8 cellular contexts compared by ENCODE assay signal in genomic region chr20:544153-544725, GRCh38. TPM values are rescaled to one million over a fixed set of nuclear protein-coding genes. Genes with fewer than 3 reads are reported as not detected.
DNase-seq lines count a peak whose midpoint lies in the region; ATAC-seq and TF ChIP-seq lines count a peak whose summit lies in the region.

No MANE protein-coding gene starts in this region.

- peaks cover 0 to 23% of the 10 kb centered on the region in 2 experiments; a peak in 1 of 3 replicates for H3K36me3 ChIP-seq in HEK293 (ENCODE audit: control insufficient read depth in 2 of 2, insufficient read depth in 1 of 2, low read length in 2 of 2)

- intact Hi-C loops in activated CD8-positive, alpha-beta T cell treated with anti-CD3 and anti-CD28 coated beads for 36 hours (cut with micrococcal nuclease) = no loop called here
- intact Hi-C loops in left ventricle myocardium superior (cut with micrococcal nuclease) (no loop called here), left colon (cut with DNase I, micrococcal nuclease) (loop anchor here in 1 of 2 donors (10.0 kb wide), 1 partner anchor 111 kb away; the partner anchor contains the start of gene SRXN1)

- ATAC-seq in activated CD8-positive, alpha-beta T cell treated with anti-CD3 and anti-CD28 coated beads for 36 hours = no peak
- ATAC-seq in left ventricle myocardium superior (peak; percentile 1), GM18519 (IDR thresholded peaks at IDR 0.05; ENCODE audit: low FRiP score, unreplicated experiment) (no peak), left colon (no peak)

- H3K4me3 Mint-ChIP-seq in activated CD8-positive, alpha-beta T cell treated with anti-CD3 and anti-CD28 coated beads for 36 hours = peak overlapping the region; percentile 88

- H3K9me3 Mint-ChIP-seq in activated CD8-positive, alpha-beta T cell treated with anti-CD3 and anti-CD28 coated beads for 36 hours = peaks cover 2% of the 10 kb centered on the region

- H3K4me3 ChIP-seq in HEK293 (ENCODE audit: low read depth, low read length) = no peak overlapping the region
- H3K4me3 ChIP-seq in skin epidermis = peak overlapping the region; percentile 59 to 96 (median 94)

- H3K27ac ChIP-seq in HEK293 (ENCODE audit: extremely low read depth, low read depth, low read length) (peak overlapping the region; percentile 94; the same call in 1 of the 2 replicates), skin epidermis (peak overlapping the region in 19 of 21 experiments; percentile 90 to 98 (median 95))

- 0 out of 2 replicates have a peak, but pooled peaks cover 2% of the 10 kb centered on the region for H3K4me1 ChIP-seq in HEK293 (ENCODE audit: control insufficient read depth, insufficient read depth, low read length)

- no peaks in the 10 kb centered on the region for H3K9me3 ChIP-seq in HEK293 (ENCODE audit: control insufficient read depth, insufficient read depth, low read depth, low read length)

- no peak for TF ChIP-seq CTCF in HEK293 (tag by site-specific recombination; IDR thresholded peaks at IDR 0.05)
- TF ChIP-seq CTCF in activated CD8-positive, alpha-beta T cell treated with anti-CD3 and anti-CD28 coated beads for 36 hours (IDR thresholded peaks at IDR 0.05) = no peak
- no peak for TF ChIP-seq CTCF in GM10266 (IDR thresholded peaks at IDR 0.05; ENCODE audit: control insufficient read depth, insufficient read depth, low read depth, missing control alignments)

- H3K27me3 Mint-ChIP-seq in activated CD8-positive, alpha-beta T cell treated with anti-CD3 and anti-CD28 coated beads for 36 hours = peaks cover 2% of the 10 kb centered on the region

- CTCF ChIA-PET in HEK293 (lab: Yijun Ruan, JAX) = interaction anchor here (0.5 to 1.7 kb wide), 10 partner anchors 11 to 191 kb away, joined by 3 to 6 read pairs (median 3); no protein-coding TSS in a partner anchor
- CTCF ChIA-PET in activated CD8-positive, alpha-beta T cell treated with anti-CD3 and anti-CD28 coated beads for 36 hours (lab: Charles Lee) = interaction anchor here (0.7 to 6.7 kb wide), 4 partner anchors 17 to 137 kb away, joined by 3 to 31 read pairs (median 4); no protein-coding TSS in a partner anchor

- H3K27ac Mint-ChIP-seq in activated CD8-positive, alpha-beta T cell treated with anti-CD3 and anti-CD28 coated beads for 36 hours = peak overlapping the region; percentile 96

- POLR2A ChIA-PET in HEK293 (lab: Yijun Ruan, JAX) = interaction anchor here (0.7 to 3.0 kb wide), 15 partner anchors 8 to 220 kb away, joined by 3 to 15 read pairs (median 4); partner anchors contain the start of genes NRSN2 and TRIB3
- POLR2A ChIA-PET in activated CD8-positive, alpha-beta T cell treated with anti-CD3 and anti-CD28 coated beads for 36 hours (lab: Charles Lee) = interaction anchor here (1.3 to 1.9 kb wide), 2 partner anchors 15 to 107 kb away, joined by 3 to 6 read pairs; no protein-coding TSS in a partner anchor

- no peak for DNase-seq in activated CD8-positive, alpha-beta T cell treated with anti-CD3 and anti-CD28 coated beads for 36 hours
- DNase-seq in left ventricle myocardium superior (no peak), GM10266 (ENCODE audit: extremely low spot score) (no peak), anterior cingulate cortex (lab: John Stamatoyannopoulos, UW) (no peak), left colon (no peak)

- H3K4me1 Mint-ChIP-seq in activated CD8-positive, alpha-beta T cell treated with anti-CD3 and anti-CD28 coated beads for 36 hours (ENCODE audit: low read depth) = peaks cover 44% of the 10 kb centered on the region

- peaks cover 38% of the 10 kb centered on the region for H3K36me3 Mint-ChIP-seq in activated CD8-positive, alpha-beta T cell treated with anti-CD3 and anti-CD28 coated beads for 36 hours (ENCODE audit: low read depth)

TF ChIP-seq in HEK293, 187 proteins besides CTCF, POLR2A, EP300 and RAD21:
- TF ChIP-seq, protein P1, sequence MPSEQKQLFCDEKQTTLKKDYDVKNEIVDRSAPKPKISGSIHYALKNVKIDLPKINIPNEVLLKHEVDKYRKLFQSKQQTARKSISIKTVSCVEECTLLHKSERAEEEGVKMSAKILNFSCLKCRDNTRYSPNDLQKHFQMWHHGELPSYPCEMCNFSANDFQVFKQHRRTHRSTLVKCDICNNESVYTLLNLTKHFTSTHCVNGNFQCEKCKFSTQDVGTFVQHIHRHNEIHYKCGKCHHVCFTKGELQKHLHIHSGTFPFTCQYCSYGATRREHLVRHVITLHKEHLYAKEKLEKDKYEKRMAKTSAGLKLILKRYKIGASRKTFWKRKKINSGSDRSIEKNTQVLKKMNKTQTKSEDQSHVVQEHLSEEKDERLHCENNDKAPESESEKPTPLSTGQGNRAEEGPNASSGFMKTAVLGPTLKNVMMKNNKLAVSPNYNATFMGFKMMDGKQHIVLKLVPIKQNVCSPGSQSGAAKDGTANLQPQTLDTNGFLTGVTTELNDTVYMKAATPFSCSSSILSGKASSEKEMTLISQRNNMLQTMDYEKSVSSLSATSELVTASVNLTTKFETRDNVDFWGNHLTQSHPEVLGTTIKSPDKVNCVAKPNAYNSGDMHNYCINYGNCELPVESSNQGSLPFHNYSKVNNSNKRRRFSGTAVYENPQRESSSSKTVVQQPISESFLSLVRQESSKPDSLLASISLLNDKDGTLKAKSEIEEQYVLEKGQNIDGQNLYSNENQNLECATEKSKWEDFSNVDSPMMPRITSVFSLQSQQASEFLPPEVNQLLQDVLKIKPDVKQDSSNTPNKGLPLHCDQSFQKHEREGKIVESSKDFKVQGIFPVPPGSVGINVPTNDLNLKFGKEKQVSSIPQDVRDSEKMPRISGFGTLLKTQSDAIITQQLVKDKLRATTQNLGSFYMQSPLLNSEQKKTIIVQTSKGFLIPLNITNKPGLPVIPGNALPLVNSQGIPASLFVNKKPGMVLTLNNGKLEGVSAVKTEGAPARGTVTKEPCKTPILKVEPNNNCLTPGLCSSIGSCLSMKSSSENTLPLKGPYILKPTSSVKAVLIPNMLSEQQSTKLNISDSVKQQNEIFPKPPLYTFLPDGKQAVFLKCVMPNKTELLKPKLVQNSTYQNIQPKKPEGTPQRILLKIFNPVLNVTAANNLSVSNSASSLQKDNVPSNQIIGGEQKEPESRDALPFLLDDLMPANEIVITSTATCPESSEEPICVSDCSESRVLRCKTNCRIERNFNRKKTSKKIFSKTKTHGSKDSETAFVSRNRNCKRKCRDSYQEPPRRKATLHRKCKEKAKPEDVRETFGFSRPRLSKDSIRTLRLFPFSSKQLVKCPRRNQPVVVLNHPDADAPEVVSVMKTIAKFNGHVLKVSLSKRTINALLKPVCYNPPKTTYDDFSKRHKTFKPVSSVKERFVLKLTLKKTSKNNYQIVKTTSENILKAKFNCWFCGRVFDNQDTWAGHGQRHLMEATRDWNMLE (tag by site-specific recombination; conservative IDR thresholded peaks at IDR 0.05; ENCODE audit: low read depth) = peak; percentile 77; the same call in 1 of the 2 replicates
- TF ChIP-seq ZNF184 (tag by site-specific recombination; IDR thresholded peaks at IDR 0.05) (0 out of 2 replicates have a peak, but pooled peaks have one; percentile 2), ZSCAN30 (tag by site-specific recombination; IDR thresholded peaks at IDR 0.05) (no peak; the same call in 1 of the 2 replicates)
TF ChIP-seq in HEK293: peak in this region for 2.

RNA-seq across cellular contexts. Expression of gene CSNK2A1, which starts 0.6 kb away (rescaled TPM):
- 100 to 1,000 TPM; 169 to 174 TPM for total RNA-seq in activated CD8-positive, alpha-beta T cell treated with anti-CD3 and anti-CD28 coated beads for 36 hours
- total RNA-seq in left ventricle myocardium superior (116 TPM), left colon (100 to 1,000 TPM; 106 to 117 TPM)
